ENCODE assay signal across 14 cellular contexts in the genomic region with DNA sequence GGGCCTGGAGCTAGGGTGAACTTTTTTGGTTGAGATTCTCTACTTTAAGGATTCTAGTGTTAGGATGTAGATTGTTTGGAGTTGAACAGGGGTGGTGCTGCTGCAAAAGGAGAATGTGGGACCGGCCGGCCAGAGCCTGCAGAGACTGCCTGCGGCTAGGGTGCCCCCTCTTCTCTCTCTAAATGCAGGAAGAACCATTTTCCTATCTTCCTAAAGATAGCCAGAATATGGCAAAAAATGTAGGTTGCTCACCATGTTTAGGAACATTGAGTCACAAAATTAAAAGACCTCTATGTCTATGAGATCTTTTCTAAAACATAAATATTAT. TPM values are rescaled to one million over a fixed set of nuclear protein-coding genes. Genes with fewer than 3 reads are reported as not detected.
DNase-seq lines count a peak whose midpoint lies in the region; ATAC-seq and TF ChIP-seq lines count a peak whose summit lies in the region.
"Had no signal": no experiment of that assay in that cellular context is flagged by ENCODE, and none has a peak within 500 bp of the region (broad histone marks: within the 10 kb centered on the region; RNA-seq: fewer than 3 reads in every experiment).

No MANE protein-coding gene starts in this region.

- TF ChIP-seq POLR2A in thyroid gland (IDR thresholded peaks at IDR 0.05), result no peak

- TF ChIP-seq CTCF in chondrocyte (IDR thresholded peaks at IDR 0.05), result no peak
- TF ChIP-seq CTCF in nephron progenitor cell (IDR thresholded peaks at IDR 0.05), result no peak
- no peak for TF ChIP-seq CTCF in thyroid gland (IDR thresholded peaks at IDR 0.05)

- no peak overlapping the region for H3K4me3 Mint-ChIP-seq in IgD-negative memory B cell
- no peak overlapping the region for H3K4me3 Mint-ChIP-seq in chondrocyte (ENCODE audit: unreplicated experiment)
- H3K4me3 Mint-ChIP-seq in nephron progenitor cell, result no peak overlapping the region
- H3K4me3 Mint-ChIP-seq: activated naive CD4-positive, alpha-beta T cell treated with anti-CD3 and anti-CD28 coated beads, Interleukin-2, amount 10 ng/mL, durations not matched to agents 7 days and 5 days; central memory CD8-positive, alpha-beta T cell had no signal

- no peak for ATAC-seq in GM19395 (IDR thresholded peaks at IDR 0.05; ENCODE audit: unreplicated experiment)
- ATAC-seq in HG02884 (IDR thresholded peaks at IDR 0.05; ENCODE audit: unreplicated experiment), result no peak

- H3K27me3 ChIP-seq in thyroid gland, result no peaks in the 10 kb centered on the region

- intact Hi-C loops in thyroid gland (cut with DNase I), result no loop called here

- DNase-seq in chondrocyte (ENCODE audit: low spot score) (no peak), nephron progenitor cell (no peak), thyroid gland (no peak), iPS-NIHi11 (ENCODE audit: low spot score) (no peak)
- DNase-seq: activated naive CD4-positive, alpha-beta T cell treated with anti-CD3 and anti-CD28 coated beads, Interleukin-2, amount 10 ng/mL, durations not matched to agents 7 days and 5 days; mesendoderm; NCI-H1417; NCI-H526; T-helper 9 cell had no signal

- H3K9me3 ChIP-seq in thyroid gland, result no peaks in the 10 kb centered on the region

- no peak overlapping the region for H3K4me3 ChIP-seq in thyroid gland (replicated peaks in 1 of 3)

- H3K27me3 Mint-ChIP-seq in IgD-negative memory B cell, result no peaks in the 10 kb centered on the region
- H3K27me3 Mint-ChIP-seq in chondrocyte (ENCODE audit: low read depth), result no peaks in the 10 kb centered on the region
- H3K27me3 Mint-ChIP-seq in nephron progenitor cell (ENCODE audit: low read depth, poor library complexity), result no peaks in the 10 kb centered on the region
- H3K27me3 Mint-ChIP-seq: activated naive CD4-positive, alpha-beta T cell treated with anti-CD3 and anti-CD28 coated beads, Interleukin-2, amount 10 ng/mL, durations not matched to agents 7 days and 5 days; central memory CD8-positive, alpha-beta T cell had no signal

- H3K27ac Mint-ChIP-seq in IgD-negative memory B cell (peak overlapping the region in 2 of 3 donors; percentile 20 to 88), chondrocyte (ENCODE audit: unreplicated experiment) (peak overlapping the region; percentile 50), nephron progenitor cell (peak overlapping the region; percentile 89)
- H3K27ac Mint-ChIP-seq: activated naive CD4-positive, alpha-beta T cell treated with anti-CD3 and anti-CD28 coated beads, Interleukin-2, amount 10 ng/mL, durations not matched to agents 7 days and 5 days had no signal

- H3K4me1 ChIP-seq in thyroid gland, result peaks cover 13 to 29% of the 10 kb centered on the region in 2 donors

- WGBS in thyroid gland, 2 donors, result 77 to 92% methylated on average over 3 of the region's 3 CpGs

- H3K36me3 ChIP-seq in thyroid gland, result peaks cover 12 to 19% of the 10 kb centered on the region in 2 donors

- H3K36me3 Mint-ChIP-seq in IgD-negative memory B cell, result no peaks in the 10 kb centered on the region
- no peaks in the 10 kb centered on the region for H3K36me3 Mint-ChIP-seq in chondrocyte (ENCODE audit: low read depth)
- H3K36me3 Mint-ChIP-seq in nephron progenitor cell (ENCODE audit: low read depth), result no peaks in the 10 kb centered on the region

- H3K4me1 Mint-ChIP-seq in IgD-negative memory B cell, result peaks cover 13 to 28% (median 22%) of the 10 kb centered on the region in 3 donors
- H3K4me1 Mint-ChIP-seq in chondrocyte (ENCODE audit: low read depth), result peaks cover 16% of the 10 kb centered on the region
- peaks cover 32% of the 10 kb centered on the region for H3K4me1 Mint-ChIP-seq in nephron progenitor cell

- H3K27ac ChIP-seq in thyroid gland, result peak overlapping the region in 2 of 3 donors; percentile 64 to 67
- H3K27ac ChIP-seq: epithelial cell of prostate had no signal

- H3K9me3 Mint-ChIP-seq in IgD-negative memory B cell (no peaks in the 10 kb centered on the region), chondrocyte (ENCODE audit: low read depth) (no peaks in the 10 kb centered on the region), nephron progenitor cell (no peaks in the 10 kb centered on the region)
- H3K9me3 Mint-ChIP-seq: activated naive CD4-positive, alpha-beta T cell treated with anti-CD3 and anti-CD28 coated beads, Interleukin-2, amount 10 ng/mL, durations not matched to agents 7 days and 5 days; central memory CD8-positive, alpha-beta T cell had no signal

RNA-seq across cellular contexts. Expression of gene BICRAL, which starts 39.5 kb away (rescaled TPM):
- 4.7 TPM for polyA plus RNA-seq in IgD-negative memory B cell
- total RNA-seq in chondrocyte (9.2 to 10.8 TPM (median 9.7 TPM) in 3 replicates), thyroid gland (10 to 100 TPM; 19.9 to 24.5 (median 23.6) TPM)

RNA-seq across cellular contexts. Expression of gene RPL7L1, which starts 58.1 kb away (rescaled TPM):
- polyA plus RNA-seq in IgD-negative memory B cell, result 72.3 TPM
- total RNA-seq in chondrocyte (56.4 to 62.7 TPM (median 58.6 TPM) in 3 replicates), thyroid gland (100 to 1,000 TPM in 3 of 4 donors, 10 to 100 TPM in 1; 99.1 to 121 (median 103) TPM)
